ENCODE assay signal across 1 cellular context in the genomic region with DNA sequence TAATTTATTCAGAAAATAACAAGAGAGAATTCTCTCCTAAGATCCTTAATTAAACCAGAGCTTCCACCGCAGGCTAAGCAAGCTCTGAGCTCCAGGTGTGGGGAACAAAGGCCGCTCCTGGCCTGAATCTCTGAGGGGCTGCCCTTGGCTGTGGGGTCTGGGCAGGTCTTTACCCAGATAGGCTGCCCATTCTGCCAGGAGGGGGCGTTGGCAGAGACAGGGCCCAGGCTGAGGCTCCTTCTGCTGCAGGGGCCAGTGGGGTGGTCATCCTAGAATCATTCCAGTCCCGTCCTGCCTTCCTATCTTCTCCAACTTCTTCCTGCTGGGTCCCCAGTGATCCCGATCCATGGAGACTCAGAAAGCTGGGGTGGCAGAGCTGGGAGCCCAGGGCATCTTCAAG.
TF ChIP-seq lines count a peak whose summit lies in the region.

No MANE protein-coding gene starts in this region.

TF ChIP-seq in HCT116, 20 proteins besides CTCF, POLR2A, EP300 and RAD21:
- TF ChIP-seq, protein P1, sequence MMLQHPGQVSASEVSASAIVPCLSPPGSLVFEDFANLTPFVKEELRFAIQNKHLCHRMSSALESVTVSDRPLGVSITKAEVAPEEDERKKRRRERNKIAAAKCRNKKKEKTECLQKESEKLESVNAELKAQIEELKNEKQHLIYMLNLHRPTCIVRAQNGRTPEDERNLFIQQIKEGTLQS (IDR thresholded peaks at IDR 0.05), result no peak
- no peak for TF ChIP-seq CEBPB (IDR thresholded peaks at IDR 0.05; ENCODE audit: low read depth)
- TF ChIP-seq, protein P2, sequence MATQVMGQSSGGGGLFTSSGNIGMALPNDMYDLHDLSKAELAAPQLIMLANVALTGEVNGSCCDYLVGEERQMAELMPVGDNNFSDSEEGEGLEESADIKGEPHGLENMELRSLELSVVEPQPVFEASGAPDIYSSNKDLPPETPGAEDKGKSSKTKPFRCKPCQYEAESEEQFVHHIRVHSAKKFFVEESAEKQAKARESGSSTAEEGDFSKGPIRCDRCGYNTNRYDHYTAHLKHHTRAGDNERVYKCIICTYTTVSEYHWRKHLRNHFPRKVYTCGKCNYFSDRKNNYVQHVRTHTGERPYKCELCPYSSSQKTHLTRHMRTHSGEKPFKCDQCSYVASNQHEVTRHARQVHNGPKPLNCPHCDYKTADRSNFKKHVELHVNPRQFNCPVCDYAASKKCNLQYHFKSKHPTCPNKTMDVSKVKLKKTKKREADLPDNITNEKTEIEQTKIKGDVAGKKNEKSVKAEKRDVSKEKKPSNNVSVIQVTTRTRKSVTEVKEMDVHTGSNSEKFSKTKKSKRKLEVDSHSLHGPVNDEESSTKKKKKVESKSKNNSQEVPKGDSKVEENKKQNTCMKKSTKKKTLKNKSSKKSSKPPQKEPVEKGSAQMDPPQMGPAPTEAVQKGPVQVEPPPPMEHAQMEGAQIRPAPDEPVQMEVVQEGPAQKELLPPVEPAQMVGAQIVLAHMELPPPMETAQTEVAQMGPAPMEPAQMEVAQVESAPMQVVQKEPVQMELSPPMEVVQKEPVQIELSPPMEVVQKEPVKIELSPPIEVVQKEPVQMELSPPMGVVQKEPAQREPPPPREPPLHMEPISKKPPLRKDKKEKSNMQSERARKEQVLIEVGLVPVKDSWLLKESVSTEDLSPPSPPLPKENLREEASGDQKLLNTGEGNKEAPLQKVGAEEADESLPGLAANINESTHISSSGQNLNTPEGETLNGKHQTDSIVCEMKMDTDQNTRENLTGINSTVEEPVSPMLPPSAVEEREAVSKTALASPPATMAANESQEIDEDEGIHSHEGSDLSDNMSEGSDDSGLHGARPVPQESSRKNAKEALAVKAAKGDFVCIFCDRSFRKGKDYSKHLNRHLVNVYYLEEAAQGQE (IDR thresholded peaks at IDR 0.05; ENCODE audit: low read depth), result no peak
